1 cellular context compared by ENCODE assay signal in the genomic region with DNA sequence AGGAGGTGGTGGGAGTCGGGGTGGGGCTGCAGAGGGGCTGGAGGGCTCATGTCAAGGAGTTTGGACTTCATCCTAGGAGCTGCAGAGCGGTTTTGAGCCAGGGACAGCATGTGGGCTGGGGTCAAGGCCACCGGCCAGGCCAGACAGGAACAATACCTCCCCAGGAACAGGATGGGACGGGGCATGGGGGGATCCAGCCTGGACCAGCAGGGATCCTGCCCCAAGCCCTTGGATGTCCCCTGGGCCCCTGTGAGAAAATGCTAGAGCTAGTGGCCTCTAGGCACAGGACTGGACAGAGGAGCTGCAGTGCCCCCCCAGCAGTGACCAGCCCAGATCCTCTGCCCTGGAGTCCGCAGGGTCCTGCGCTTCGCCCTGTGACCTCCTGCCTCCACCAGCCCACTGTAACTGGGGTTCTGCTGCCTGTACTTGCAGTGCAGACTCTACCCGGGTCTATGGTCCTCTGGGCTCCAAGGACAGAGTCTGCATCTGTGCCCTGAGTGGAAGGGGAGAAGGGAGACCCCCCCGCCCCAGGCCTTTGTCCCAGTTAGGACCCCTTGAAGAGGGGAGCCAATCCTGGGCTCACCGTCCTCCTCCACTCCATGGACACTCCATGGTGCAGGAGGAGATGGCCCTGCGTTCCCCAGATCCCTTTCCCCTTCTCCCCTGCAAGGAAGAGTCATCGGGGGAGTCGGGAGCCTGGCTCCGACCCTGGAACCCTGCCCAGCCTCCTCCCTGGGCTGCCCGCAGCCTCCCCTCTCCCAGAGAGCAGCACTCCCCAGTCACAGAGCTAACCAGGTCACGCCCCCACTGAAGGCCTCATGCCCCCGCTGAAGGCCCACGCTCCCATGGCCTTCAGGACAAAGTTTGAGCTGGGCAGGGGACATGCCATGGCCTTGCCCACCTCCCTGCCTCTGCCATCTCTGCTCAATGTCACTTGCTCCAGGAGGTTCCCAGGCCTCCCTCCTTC.
TF ChIP-seq lines count a peak whose summit lies in the region.

No MANE protein-coding gene starts in this region.

TF ChIP-seq in HepG2, 621 proteins besides CTCF, POLR2A, EP300 and RAD21 (continues in another document):
- TF ChIP-seq, protein P1, sequence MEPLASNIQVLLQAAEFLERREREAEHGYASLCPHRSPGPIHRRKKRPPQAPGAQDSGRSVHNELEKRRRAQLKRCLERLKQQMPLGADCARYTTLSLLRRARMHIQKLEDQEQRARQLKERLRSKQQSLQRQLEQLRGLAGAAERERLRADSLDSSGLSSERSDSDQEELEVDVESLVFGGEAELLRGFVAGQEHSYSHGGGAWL (CRISPR knock-in tag; IDR thresholded peaks at IDR 0.05) = no peak
- TF ChIP-seq, protein P2, sequence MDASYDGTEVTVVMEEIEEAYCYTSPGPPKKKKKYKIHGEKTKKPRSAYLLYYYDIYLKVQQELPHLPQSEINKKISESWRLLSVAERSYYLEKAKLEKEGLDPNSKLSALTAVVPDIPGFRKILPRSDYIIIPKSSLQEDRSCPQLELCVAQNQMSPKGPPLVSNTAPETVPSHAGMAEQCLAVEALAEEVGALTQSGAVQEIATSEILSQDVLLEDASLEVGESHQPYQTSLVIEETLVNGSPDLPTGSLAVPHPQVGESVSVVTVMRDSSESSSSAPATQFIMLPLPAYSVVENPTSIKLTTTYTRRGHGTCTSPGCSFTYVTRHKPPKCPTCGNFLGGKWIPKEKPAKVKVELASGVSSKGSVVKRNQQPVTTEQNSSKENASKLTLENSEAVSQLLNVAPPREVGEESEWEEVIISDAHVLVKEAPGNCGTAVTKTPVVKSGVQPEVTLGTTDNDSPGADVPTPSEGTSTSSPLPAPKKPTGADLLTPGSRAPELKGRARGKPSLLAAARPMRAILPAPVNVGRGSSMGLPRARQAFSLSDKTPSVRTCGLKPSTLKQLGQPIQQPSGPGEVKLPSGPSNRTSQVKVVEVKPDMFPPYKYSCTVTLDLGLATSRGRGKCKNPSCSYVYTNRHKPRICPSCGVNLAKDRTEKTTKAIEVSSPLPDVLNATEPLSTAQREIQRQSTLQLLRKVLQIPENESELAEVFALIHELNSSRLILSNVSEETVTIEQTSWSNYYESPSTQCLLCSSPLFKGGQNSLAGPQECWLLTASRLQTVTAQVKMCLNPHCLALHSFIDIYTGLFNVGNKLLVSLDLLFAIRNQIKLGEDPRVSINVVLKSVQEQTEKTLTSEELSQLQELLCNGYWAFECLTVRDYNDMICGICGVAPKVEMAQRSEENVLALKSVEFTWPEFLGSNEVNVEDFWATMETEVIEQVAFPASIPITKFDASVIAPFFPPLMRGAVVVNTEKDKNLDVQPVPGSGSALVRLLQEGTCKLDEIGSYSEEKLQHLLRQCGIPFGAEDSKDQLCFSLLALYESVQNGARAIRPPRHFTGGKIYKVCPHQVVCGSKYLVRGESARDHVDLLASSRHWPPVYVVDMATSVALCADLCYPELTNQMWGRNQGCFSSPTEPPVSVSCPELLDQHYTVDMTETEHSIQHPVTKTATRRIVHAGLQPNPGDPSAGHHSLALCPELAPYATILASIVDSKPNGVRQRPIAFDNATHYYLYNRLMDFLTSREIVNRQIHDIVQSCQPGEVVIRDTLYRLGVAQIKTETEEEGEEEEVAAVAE (CRISPR knock-in tag; IDR thresholded peaks at IDR 0.05; ENCODE audit: borderline replicate concordance) = no peak
- TF ChIP-seq HNRNPH1 (optimal IDR thresholded peaks at IDR 0.05; ENCODE audit: low read depth, low read length) = no peak
- no peak for TF ChIP-seq ZNF879 (CRISPR knock-in tag; IDR thresholded peaks at IDR 0.05)
- TF ChIP-seq, protein P3, sequence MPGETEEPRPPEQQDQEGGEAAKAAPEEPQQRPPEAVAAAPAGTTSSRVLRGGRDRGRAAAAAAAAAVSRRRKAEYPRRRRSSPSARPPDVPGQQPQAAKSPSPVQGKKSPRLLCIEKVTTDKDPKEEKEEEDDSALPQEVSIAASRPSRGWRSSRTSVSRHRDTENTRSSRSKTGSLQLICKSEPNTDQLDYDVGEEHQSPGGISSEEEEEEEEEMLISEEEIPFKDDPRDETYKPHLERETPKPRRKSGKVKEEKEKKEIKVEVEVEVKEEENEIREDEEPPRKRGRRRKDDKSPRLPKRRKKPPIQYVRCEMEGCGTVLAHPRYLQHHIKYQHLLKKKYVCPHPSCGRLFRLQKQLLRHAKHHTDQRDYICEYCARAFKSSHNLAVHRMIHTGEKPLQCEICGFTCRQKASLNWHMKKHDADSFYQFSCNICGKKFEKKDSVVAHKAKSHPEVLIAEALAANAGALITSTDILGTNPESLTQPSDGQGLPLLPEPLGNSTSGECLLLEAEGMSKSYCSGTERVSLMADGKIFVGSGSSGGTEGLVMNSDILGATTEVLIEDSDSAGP (CRISPR knock-in tag; IDR thresholded peaks at IDR 0.05; ENCODE audit: borderline replicate concordance) = 0 out of 2 replicates have a peak, but pooled peaks have one; percentile 26
- TF ChIP-seq SRSF9 (IDR thresholded peaks at IDR 0.05; ENCODE audit: borderline replicate concordance, insufficient read depth, low read depth, low read length, poor library complexity, severe bottlenecking) = no peak
- TF ChIP-seq, protein P4, sequence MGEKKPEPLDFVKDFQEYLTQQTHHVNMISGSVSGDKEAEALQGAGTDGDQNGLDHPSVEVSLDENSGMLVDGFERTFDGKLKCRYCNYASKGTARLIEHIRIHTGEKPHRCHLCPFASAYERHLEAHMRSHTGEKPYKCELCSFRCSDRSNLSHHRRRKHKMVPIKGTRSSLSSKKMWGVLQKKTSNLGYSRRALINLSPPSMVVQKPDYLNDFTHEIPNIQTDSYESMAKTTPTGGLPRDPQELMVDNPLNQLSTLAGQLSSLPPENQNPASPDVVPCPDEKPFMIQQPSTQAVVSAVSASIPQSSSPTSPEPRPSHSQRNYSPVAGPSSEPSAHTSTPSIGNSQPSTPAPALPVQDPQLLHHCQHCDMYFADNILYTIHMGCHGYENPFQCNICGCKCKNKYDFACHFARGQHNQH (CRISPR knock-in tag; IDR thresholded peaks at IDR 0.05) = no peak
- TF ChIP-seq ZNF367 (CRISPR knock-in tag; IDR thresholded peaks at IDR 0.05; ENCODE audit: borderline replicate concordance) = no peak
- no peak for TF ChIP-seq EHMT2 (IDR thresholded peaks at IDR 0.05; ENCODE audit: borderline replicate concordance, low read depth, low read length)
- TF ChIP-seq, protein P5, sequence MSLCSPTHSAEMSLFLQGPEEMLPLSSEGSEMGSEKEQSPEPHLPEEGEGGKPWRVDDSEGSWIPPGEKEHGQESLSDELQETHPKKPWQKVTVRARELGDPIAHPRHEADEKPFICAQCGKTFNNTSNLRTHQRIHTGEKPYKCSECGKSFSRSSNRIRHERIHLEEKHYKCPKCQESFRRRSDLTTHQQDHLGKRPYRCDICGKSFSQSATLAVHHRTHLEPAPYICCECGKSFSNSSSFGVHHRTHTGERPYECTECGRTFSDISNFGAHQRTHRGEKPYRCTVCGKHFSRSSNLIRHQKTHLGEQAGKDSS (CRISPR knock-in tag; IDR thresholded peaks at IDR 0.05; ENCODE audit: borderline replicate concordance, low read depth) = no peak
- no peak for TF ChIP-seq ZKSCAN8 (CRISPR knock-in tag; IDR thresholded peaks at IDR 0.05; ENCODE audit: borderline replicate concordance)
- no peak for TF ChIP-seq ZNF672 (CRISPR knock-in tag; IDR thresholded peaks at IDR 0.05)
- TF ChIP-seq NR2F6 (IDR thresholded peaks at IDR 0.05) = peak; percentile 42; the same call in 1 of the 2 replicates
- peak; percentile 62; the same call in 1 of the 2 replicates for TF ChIP-seq NR2F6 (CRISPR knock-in tag; IDR thresholded peaks at IDR 0.05)
- peak; percentile 48; the same call in 1 of the 2 replicates for TF ChIP-seq HNF4A (CRISPR knock-in tag; IDR thresholded peaks at IDR 0.05)
- TF ChIP-seq NR2C2 (CRISPR knock-in tag; IDR thresholded peaks at IDR 0.05; ENCODE audit: borderline replicate concordance) = peak; percentile 22; the same call in 1 of the 2 replicates
- TF ChIP-seq, protein P6, sequence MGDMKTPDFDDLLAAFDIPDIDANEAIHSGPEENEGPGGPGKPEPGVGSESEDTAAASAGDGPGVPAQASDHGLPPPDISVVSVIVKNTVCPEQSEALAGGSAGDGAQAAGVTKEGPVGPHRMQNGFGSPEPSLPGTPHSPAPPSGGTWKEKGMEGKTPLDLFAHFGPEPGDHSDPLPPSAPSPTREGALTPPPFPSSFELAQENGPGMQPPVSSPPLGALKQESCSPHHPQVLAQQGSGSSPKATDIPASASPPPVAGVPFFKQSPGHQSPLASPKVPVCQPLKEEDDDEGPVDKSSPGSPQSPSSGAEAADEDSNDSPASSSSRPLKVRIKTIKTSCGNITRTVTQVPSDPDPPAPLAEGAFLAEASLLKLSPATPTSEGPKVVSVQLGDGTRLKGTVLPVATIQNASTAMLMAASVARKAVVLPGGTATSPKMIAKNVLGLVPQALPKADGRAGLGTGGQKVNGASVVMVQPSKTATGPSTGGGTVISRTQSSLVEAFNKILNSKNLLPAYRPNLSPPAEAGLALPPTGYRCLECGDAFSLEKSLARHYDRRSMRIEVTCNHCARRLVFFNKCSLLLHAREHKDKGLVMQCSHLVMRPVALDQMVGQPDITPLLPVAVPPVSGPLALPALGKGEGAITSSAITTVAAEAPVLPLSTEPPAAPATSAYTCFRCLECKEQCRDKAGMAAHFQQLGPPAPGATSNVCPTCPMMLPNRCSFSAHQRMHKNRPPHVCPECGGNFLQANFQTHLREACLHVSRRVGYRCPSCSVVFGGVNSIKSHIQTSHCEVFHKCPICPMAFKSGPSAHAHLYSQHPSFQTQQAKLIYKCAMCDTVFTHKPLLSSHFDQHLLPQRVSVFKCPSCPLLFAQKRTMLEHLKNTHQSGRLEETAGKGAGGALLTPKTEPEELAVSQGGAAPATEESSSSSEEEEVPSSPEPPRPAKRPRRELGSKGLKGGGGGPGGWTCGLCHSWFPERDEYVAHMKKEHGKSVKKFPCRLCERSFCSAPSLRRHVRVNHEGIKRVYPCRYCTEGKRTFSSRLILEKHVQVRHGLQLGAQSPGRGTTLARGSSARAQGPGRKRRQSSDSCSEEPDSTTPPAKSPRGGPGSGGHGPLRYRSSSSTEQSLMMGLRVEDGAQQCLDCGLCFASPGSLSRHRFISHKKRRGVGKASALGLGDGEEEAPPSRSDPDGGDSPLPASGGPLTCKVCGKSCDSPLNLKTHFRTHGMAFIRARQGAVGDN (CRISPR knock-in tag; IDR thresholded peaks at IDR 0.05) = peak; percentile 67
- no peak for TF ChIP-seq MTF1 (CRISPR knock-in tag; IDR thresholded peaks at IDR 0.05)
- TF ChIP-seq, protein P7, sequence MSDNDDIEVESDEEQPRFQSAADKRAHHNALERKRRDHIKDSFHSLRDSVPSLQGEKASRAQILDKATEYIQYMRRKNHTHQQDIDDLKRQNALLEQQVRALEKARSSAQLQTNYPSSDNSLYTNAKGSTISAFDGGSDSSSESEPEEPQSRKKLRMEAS (IDR thresholded peaks at IDR 0.05) = 0 out of 2 replicates have a peak, but pooled peaks have one; percentile 20
- TF ChIP-seq ONECUT2 (CRISPR knock-in tag; IDR thresholded peaks at IDR 0.05) = no peak
- TF ChIP-seq, protein P8, sequence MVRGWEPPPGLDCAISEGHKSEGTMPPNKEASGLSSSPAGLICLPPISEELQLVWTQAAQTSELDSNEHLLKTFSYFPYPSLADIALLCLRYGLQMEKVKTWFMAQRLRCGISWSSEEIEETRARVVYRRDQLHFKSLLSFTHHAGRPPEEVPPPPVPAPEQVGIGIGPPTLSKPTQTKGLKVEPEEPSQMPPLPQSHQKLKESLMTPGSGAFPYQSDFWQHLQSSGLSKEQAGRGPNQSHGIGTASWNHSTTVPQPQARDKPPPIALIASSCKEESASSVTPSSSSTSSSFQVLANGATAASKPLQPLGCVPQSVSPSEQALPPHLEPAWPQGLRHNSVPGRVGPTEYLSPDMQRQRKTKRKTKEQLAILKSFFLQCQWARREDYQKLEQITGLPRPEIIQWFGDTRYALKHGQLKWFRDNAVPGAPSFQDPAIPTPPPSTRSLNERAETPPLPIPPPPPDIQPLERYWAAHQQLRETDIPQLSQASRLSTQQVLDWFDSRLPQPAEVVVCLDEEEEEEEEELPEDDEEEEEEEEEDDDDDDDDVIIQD (CRISPR knock-in tag; IDR thresholded peaks at IDR 0.05; ENCODE audit: low read depth) = no peak
- TF ChIP-seq, protein P9, sequence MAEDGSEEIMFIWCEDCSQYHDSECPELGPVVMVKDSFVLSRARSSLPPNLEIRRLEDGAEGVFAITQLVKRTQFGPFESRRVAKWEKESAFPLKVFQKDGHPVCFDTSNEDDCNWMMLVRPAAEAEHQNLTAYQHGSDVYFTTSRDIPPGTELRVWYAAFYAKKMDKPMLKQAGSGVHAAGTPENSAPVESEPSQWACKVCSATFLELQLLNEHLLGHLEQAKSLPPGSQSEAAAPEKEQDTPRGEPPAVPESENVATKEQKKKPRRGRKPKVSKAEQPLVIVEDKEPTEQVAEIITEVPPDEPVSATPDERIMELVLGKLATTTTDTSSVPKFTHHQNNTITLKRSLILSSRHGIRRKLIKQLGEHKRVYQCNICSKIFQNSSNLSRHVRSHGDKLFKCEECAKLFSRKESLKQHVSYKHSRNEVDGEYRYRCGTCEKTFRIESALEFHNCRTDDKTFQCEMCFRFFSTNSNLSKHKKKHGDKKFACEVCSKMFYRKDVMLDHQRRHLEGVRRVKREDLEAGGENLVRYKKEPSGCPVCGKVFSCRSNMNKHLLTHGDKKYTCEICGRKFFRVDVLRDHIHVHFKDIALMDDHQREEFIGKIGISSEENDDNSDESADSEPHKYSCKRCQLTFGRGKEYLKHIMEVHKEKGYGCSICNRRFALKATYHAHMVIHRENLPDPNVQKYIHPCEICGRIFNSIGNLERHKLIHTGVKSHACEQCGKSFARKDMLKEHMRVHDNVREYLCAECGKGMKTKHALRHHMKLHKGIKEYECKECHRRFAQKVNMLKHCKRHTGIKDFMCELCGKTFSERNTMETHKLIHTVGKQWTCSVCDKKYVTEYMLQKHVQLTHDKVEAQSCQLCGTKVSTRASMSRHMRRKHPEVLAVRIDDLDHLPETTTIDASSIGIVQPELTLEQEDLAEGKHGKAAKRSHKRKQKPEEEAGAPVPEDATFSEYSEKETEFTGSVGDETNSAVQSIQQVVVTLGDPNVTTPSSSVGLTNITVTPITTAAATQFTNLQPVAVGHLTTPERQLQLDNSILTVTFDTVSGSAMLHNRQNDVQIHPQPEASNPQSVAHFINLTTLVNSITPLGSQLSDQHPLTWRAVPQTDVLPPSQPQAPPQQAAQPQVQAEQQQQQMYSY (CRISPR knock-in tag; IDR thresholded peaks at IDR 0.05) = no peak
- TF ChIP-seq HOXA3 (CRISPR knock-in tag; IDR thresholded peaks at IDR 0.05) = 0 out of 2 replicates have a peak, but pooled peaks have one; percentile 16
- TF ChIP-seq SMC3 (IDR thresholded peaks at IDR 0.05; ENCODE audit: low read length) = no peak
- TF ChIP-seq, protein P10, sequence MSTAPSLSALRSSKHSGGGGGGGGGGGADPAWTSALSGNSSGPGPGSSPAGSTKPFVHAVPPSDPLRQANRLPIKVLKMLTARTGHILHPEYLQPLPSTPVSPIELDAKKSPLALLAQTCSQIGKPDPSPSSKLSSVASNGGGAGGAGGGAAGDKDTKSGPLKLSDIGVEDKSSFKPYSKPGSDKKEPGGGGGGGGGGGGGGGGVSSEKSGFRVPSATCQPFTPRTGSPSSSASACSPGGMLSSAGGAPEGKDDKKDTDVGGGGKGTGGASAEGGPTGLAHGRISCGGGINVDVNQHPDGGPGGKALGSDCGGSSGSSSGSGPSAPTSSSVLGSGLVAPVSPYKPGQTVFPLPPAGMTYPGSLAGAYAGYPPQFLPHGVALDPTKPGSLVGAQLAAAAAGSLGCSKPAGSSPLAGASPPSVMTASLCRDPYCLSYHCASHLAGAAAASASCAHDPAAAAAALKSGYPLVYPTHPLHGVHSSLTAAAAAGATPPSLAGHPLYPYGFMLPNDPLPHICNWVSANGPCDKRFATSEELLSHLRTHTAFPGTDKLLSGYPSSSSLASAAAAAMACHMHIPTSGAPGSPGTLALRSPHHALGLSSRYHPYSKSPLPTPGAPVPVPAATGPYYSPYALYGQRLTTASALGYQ (CRISPR knock-in tag; IDR thresholded peaks at IDR 0.05) = no peak
